Comparison of ENCODE assay signal across 23 cellular contexts in the genomic region with DNA sequence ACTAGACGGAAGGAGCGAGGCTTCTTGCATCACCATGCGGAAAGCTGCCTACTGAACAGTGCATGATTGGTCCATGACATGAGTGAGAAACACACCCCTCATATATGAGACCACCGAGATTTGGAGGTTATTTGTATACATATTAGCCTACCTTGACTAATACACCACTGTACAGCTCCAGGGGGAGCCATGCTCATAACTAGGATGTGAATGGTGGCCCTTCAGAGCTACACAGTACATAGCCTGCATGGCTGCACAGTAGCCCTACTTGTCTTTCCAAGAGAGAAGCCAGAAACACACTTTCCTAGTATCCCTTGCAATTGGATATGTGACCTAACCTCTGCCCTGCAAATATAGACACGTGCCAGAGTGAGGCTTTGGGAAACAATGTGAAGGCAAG.
"Had no signal": no experiment of that assay in that cellular context is flagged by ENCODE, and none has a peak within 500 bp of the region (broad histone marks: within the 10 kb centered on the region; RNA-seq: fewer than 3 reads in every experiment).

No MANE protein-coding gene starts in this region.

- H3K36me3 ChIP-seq: breast epithelium had no signal

- H3K27me3 ChIP-seq: breast epithelium had no signal

- H3K27ac ChIP-seq: breast epithelium, SK-N-MC had no signal

- H3K9me3 ChIP-seq: breast epithelium had no signal

- H3K4me1 ChIP-seq: breast epithelium had no signal

- DNase-seq: activated B cell treated with CpG ODN at 0.5 μM for 24 hours; activated CD4-positive, alpha-beta T cell treated with anti-CD3 and anti-CD28 coated beads for 1 hour; activated CD4-positive, alpha-beta T cell treated with anti-CD3 and anti-CD28 coated beads, Interleukin-2, amount 10 ng/mL, durations not matched to agents 24 days and 14 days; activated CD4-positive, alpha-beta T cell treated with anti-CD3 and anti-CD28 coated beads, Interleukin-2, amount 50 U/mL, for 48 hours; activated CD8-positive, alpha-beta memory T cell treated with anti-CD3 and anti-CD28 coated beads, Interleukin-2, amount 10 ng/mL, durations not matched to agents 7 days and 5 days; activated effector memory CD4-positive, alpha-beta T cell treated with Interleukin-2 at 50 U/mL for 16 hours; activated naive CD4-positive, alpha-beta T cell; activated T-cell treated with anti-CD3 and anti-CD28 coated beads, Interleukin-2, amount 50 U/mL, for 24 hours; aorta; caudate nucleus; Karpas-422; NCI-H1048; NCI-H146; NCI-H187 treated with DMSO at 0.1 percent for 48 hours; NCI-H345; NCI-H510A treated with DMSO at 0.1 percent for 48 hours; RPMI8226; T-cell; T1000 had no signal

- ATAC-seq: activated CD8-positive, alpha-beta memory T cell treated with anti-CD3 and anti-CD28 coated beads, Interleukin-2, amount 10 ng/mL, durations not matched to agents 7 days and 5 days; Right ventricle myocardium inferior; T-cell had no signal

- FAIRE-seq: TTC549 had no signal

- H3K4me3 ChIP-seq: breast epithelium, SK-N-MC had no signal
